8 cellular contexts compared by ENCODE assay signal in the genomic region with DNA sequence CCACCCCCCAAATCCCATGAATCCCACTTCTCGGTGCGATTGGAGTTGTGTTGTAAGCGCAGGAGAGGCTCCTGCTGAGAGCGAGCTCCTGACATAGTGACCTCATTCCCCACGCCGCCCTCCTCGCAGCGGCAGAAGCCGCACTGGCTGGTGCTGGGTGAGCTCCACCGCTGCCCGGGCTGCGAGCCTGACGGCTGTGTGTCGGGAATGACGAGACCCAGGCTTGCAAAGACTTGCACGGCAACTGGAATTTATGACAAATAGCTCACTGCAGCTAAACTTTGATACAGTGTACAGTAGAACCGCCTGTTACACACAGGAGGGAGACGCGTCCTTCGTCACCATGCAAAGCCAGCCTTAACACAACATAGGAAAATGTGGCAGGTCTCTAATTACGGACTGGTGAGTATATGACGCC.
A peak's percentile ranks its signal among the peaks of the same experiment; 100 is the strongest.
DNase-seq lines count a peak whose midpoint lies in the region; ATAC-seq lines count a peak whose summit lies in the region.

No MANE protein-coding gene starts in this region.

- H3K9me3 ChIP-seq in esophagus (ENCODE audit: control insufficient read depth in 2 of 2, insufficient read depth in 1 of 2, low read depth in 1 of 2, low read length in 1 of 2), result no peaks in the 10 kb centered on the region
- H3K9me3 ChIP-seq in mucosa of stomach (ENCODE audit: control insufficient read depth, low read length), result no peaks in the 10 kb centered on the region

- no peak for ATAC-seq in GM19023 (IDR thresholded peaks at IDR 0.05; ENCODE audit: unreplicated experiment)

- H3K27me3 ChIP-seq in esophagus (ENCODE audit: control insufficient read depth in 1 of 2, insufficient read depth in 2 of 2, low read length in 2 of 2) (no peaks in the 10 kb centered on the region), mucosa of stomach (ENCODE audit: control insufficient read depth, insufficient read depth, low read length) (no peaks in the 10 kb centered on the region)

- peak overlapping the region; percentile 66 for H3K9ac ChIP-seq in mucosa of stomach (ENCODE audit: low read length)

- H3K4me1 ChIP-seq in esophagus (ENCODE audit: control insufficient read depth in 2 of 2, insufficient read depth in 2 of 2, low read length in 1 of 2), result peaks cover 11 to 12% of the 10 kb centered on the region in 2 donors
- peaks cover 18% of the 10 kb centered on the region for H3K4me1 ChIP-seq in mucosa of stomach (ENCODE audit: control insufficient read depth, insufficient read depth, low read length)

- DNase-seq in DMS153 (lab: John Stamatoyannopoulos, UW), result peak; percentile 51
- DNase-seq in NCI-H510A treated with DMSO at 0.1 percent for 48 hours (lab: John Stamatoyannopoulos, UW), result peak; percentile 65
- DNase-seq in stimulated activated CD4-positive, alpha-beta T cell treated with anti-CD3 and anti-CD28 coated beads, Interleukin-15, amount 100 ng/mL, for 24 hours, result no peak
- no peak for DNase-seq in amniotic stem cell (lab: John Stamatoyannopoulos, UW)
- DNase-seq in NCI-H1436 treated with DMSO at 0.1 percent for 48 hours (lab: John Stamatoyannopoulos, UW), result no peak

- H3K36me3 ChIP-seq in esophagus (ENCODE audit: control insufficient read depth in 2 of 2, insufficient read depth in 2 of 2, low read length in 1 of 2), result no peaks in the 10 kb centered on the region
- H3K36me3 ChIP-seq in mucosa of stomach (ENCODE audit: control insufficient read depth, insufficient read depth, low read length), result no peaks in the 10 kb centered on the region

- H3K4me3 ChIP-seq in esophagus (ENCODE audit: low read depth in 1 of 2, low read length in 2 of 2) (peak overlapping the region in 1 of 2 donors; percentile 47), mucosa of stomach (ENCODE audit: low read length) (peak overlapping the region; percentile 34)

- WGBS in esophagus, 2 donors, result 27 to 36% methylated on average over 22 of the region's 22 CpGs

- H3K27ac ChIP-seq in esophagus (ENCODE audit: low read depth in 2 of 2, low read length in 1 of 2), result peak overlapping the region; percentile 89 to 93

Comparison
In these comparisons a context has a peak if more than half of its experiments do, and no peak if none do; other contexts are left out.
1. DNase-seq: peak in DMS153 (single experiment) and NCI-H510A treated with DMSO at 0.1 percent for 48 hours (single experiment); none in stimulated activated CD4-positive, alpha-beta T cell treated with anti-CD3 and anti-CD28 coated beads, Interleukin-15, amount 100 ng/mL, for 24 hours (single experiment), amniotic stem cell (single experiment) and NCI-H1436 treated with DMSO at 0.1 percent for 48 hours (single experiment).